Comparison of ENCODE assay signal across 8 cellular contexts in genomic region chr2:112623913-112624777, GRCh38. TPM values are rescaled to one million over a fixed set of nuclear protein-coding genes. Genes with fewer than 3 reads are reported as not detected.
DNase-seq lines count a peak whose midpoint lies in the region; ATAC-seq and TF ChIP-seq lines count a peak whose summit lies in the region.

No MANE protein-coding gene starts in this region.

- H3K27ac ChIP-seq in sigmoid colon: peak overlapping the region in 1 of 4 donors; percentile 14

- no peak for TF ChIP-seq CTCF in GM13977 (IDR thresholded peaks at IDR 0.05; ENCODE audit: extremely low read depth, insufficient read depth, missing control alignments)
- TF ChIP-seq CTCF in sigmoid colon (IDR thresholded peaks at IDR 0.05): no peak

- intact Hi-C loops in sigmoid colon (cut with DNase I): loop anchor here (10.0 kb wide), 1 partner anchor 321 kb away; no protein-coding TSS in a partner anchor

- ATAC-seq in HG03095 (IDR thresholded peaks at IDR 0.05; ENCODE audit: unreplicated experiment): peak; percentile 81

- H3K27me3 ChIP-seq in sigmoid colon: peaks cover 0 to 1% (median 0%) of the 10 kb centered on the region in 3 donors

- peak; percentile 45 for DNase-seq in GM13977 (ENCODE audit: low spot score)
- DNase-seq in activated CD4-positive, alpha-beta T cell treated with anti-CD3 and anti-CD28 coated beads for 1 hour: peak; percentile 65
- peak; percentile 70 for DNase-seq in dedifferentiated amniotic fluid mesenchymal stem cell (ENCODE audit: extremely low spot score)
- DNase-seq in sigmoid colon: peak; percentile 68
- DNase-seq in foreskin melanocyte: no peak
- no peak for DNase-seq in iPS-NIHi7 (ENCODE audit: extremely low spot score)
- DNase-seq in NCI-H2029 treated with DMSO at 0.1 percent for 48 hours (lab: John Stamatoyannopoulos, UW): no peak

- H3K4me3 ChIP-seq in sigmoid colon: no peak overlapping the region

- H3K4me1 ChIP-seq in sigmoid colon: peaks cover 0 to 8% (median 7%) of the 10 kb centered on the region in 4 donors

- no peak for TF ChIP-seq EP300 in sigmoid colon (IDR thresholded peaks at IDR 0.05)

- no peaks in the 10 kb centered on the region for H3K36me3 ChIP-seq in sigmoid colon

- in situ Hi-C loops in GM13977 (cut with MboI; ENCODE audit: low pct_unique_long_range_greater_than_20kb, low sequenced_read_pairs, unreplicated experiment): loop anchor here (10.0 to 25.0 kb wide), 2 partner anchors 101 to 313 kb away; partner anchors contain the start of gene NT5DC4

- WGBS in sigmoid colon, 2 donors: 65 to 71% methylated on average over 11 of the region's 11 CpGs

- TF ChIP-seq POLR2A in sigmoid colon (IDR thresholded peaks at IDR 0.05): no peak

- no peaks in the 10 kb centered on the region for H3K9me3 ChIP-seq in sigmoid colon

RNA-seq across cellular contexts. Expression of gene SLC20A1, which starts 21.6 kb away (rescaled TPM):
- total RNA-seq in sigmoid colon: 10 to 100 TPM; 11.4 to 25.1 (median 14.3) TPM
- 10 to 100 TPM; 18.0 to 34.9 (median 31.0) TPM for polyA plus RNA-seq in sigmoid colon

RNA-seq across cellular contexts. Expression of gene CHCHD5, which starts 39.7 kb away (rescaled TPM):
- total RNA-seq in sigmoid colon: 10 to 100 TPM; 13.8 to 36.4 (median 25.3) TPM
- 10 to 100 TPM; 41.8 to 62.5 (median 43.0) TPM for polyA plus RNA-seq in sigmoid colon

Comparison
In these comparisons a context has a peak if more than half of its experiments do, and no peak if none do; other contexts are left out.
1. DNase-seq: peak in GM13977 (single experiment), activated CD4-positive, alpha-beta T cell treated with anti-CD3 and anti-CD28 coated beads for 1 hour (single experiment), dedifferentiated amniotic fluid mesenchymal stem cell (single experiment) and sigmoid colon (single experiment); none in foreskin melanocyte (single experiment), iPS-NIHi7 (single experiment) and NCI-H2029 treated with DMSO at 0.1 percent for 48 hours (single experiment).